12 cellular contexts compared by ENCODE assay signal in the genomic region with DNA sequence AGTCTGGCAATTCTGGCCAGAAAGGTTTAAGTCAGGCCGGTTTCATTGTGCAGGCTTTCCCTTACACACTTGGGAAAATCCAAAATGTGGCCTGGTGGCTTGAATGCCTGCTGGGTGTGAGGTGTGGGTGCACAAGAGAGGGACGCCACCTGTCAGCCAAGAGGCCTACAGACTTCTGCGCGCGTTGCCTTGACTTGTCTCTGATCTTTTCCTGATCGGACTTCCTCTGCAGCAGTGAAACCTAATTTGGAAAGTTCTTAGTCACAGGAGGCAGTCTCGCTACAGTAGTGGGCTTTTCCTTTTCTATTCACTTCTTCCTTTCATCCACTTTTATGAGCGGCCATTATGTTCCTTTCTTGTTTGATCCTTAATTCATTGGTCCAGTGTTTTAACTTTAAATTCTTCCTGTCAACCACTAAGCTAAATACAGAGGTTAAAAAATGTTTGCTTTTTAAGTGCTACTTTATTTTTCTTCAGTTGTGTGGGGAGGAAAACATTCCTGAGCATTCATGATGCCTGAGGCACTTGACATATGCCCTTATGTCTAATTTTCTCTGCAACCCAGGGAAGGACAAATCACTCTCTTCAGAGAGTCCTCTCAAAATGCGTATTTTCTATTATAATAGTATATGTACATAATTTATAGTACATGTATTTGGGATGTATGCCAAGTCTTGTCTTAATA.
DNase-seq lines count a peak whose midpoint lies in the region; ATAC-seq and TF ChIP-seq lines count a peak whose summit lies in the region.
"Had no signal": no experiment of that assay in that cellular context is flagged by ENCODE, and none has a peak within 500 bp of the region (broad histone marks: within the 10 kb centered on the region; RNA-seq: fewer than 3 reads in every experiment).

No MANE protein-coding gene starts in this region.

- H3K27me3 ChIP-seq in mammary epithelial cell (ENCODE audit: insufficient read depth, low read length) (no peaks in the 10 kb centered on the region), trophoblast cell (ENCODE audit: insufficient read depth, low read length) (no peaks in the 10 kb centered on the region)

- no peak overlapping the region for H3K23ac ChIP-seq in trophoblast cell (ENCODE audit: low read length)

- CTCF ChIA-PET in mammary epithelial cell (lab: Charles Lee; ENCODE audit: low non-redundant PET) = interaction anchor here (0.6 kb wide), 1 partner anchor 103 kb away, joined by 3 read pairs; no protein-coding TSS in a partner anchor

- no peaks in the 10 kb centered on the region for H3K9me3 ChIP-seq in mammary epithelial cell (replicated peaks; ENCODE audit: insufficient read depth, low read length)
- no peaks in the 10 kb centered on the region for H3K9me3 ChIP-seq in trophoblast cell (ENCODE audit: insufficient read depth, low read depth, low read length)

- H3K18ac ChIP-seq in trophoblast cell (ENCODE audit: low read length) = peak overlapping the region; percentile 44

- dilution Hi-C loops in mammary epithelial cell (cut with HindIII; ENCODE audit: low sequenced_read_pairs) = no loop called here

- intact Hi-C loops in mammary epithelial cell (cut with micrococcal nuclease) = loop anchor here (2.0 to 5.0 kb wide), 2 partner anchors 121 to 265 kb away; no protein-coding TSS in a partner anchor

- H3K14ac ChIP-seq in trophoblast cell (ENCODE audit: low read length) = no peak overlapping the region

- H3K36me3 ChIP-seq in mammary epithelial cell (ENCODE audit: insufficient read depth, low read length) = peaks cover 5% of the 10 kb centered on the region
- H3K36me3 ChIP-seq in trophoblast cell (ENCODE audit: control insufficient read depth in 1 of 2, insufficient read depth in 2 of 2, low read length in 2 of 2) = peaks cover 5 to 9% of the 10 kb centered on the region in 2 experiments

- H2BK5ac ChIP-seq in trophoblast cell (ENCODE audit: low read depth, low read length, poor library complexity) = peak overlapping the region; percentile 29

- H3K79me2 ChIP-seq in mammary epithelial cell (ENCODE audit: insufficient read depth, low read length) = peaks cover 39% of the 10 kb centered on the region
- H3K79me2 ChIP-seq in trophoblast cell (ENCODE audit: control insufficient read depth, insufficient read depth, low read length, poor library complexity) = no peaks in the 10 kb centered on the region

- H3K9ac ChIP-seq in mammary epithelial cell (ENCODE audit: insufficient read depth, low read length) (no peak overlapping the region), trophoblast cell (ENCODE audit: low read length) (no peak overlapping the region)

- peak in 1 of 2 donors; percentile 28 for TF ChIP-seq CTCF in mammary epithelial cell (conservative IDR thresholded peaks at IDR 0.05 in 1 of 2, IDR thresholded peaks at IDR 0.05 in 1 of 2; ENCODE audit: extremely low read depth in 1 of 2, insufficient read depth in 1 of 2, low read depth in 1 of 2, low read length in 2 of 2)

- H2BK120ac ChIP-seq in trophoblast cell (ENCODE audit: insufficient read depth, low read length, poor library complexity) = peak overlapping the region; percentile 40

- no peak overlapping the region for H2AK5ac ChIP-seq in trophoblast cell (ENCODE audit: low read length)

- WGBS in mammary epithelial cell (ENCODE audit: low coverage, missing lambda C conversion rate) = 36% methylated on average over 6 of the region's 9 CpGs
- no CpG with 5 or more reads among the region's 9 CpGs for WGBS in trophoblast cell (ENCODE audit: extremely low coverage, insufficient coverage, insufficient read length)

- H3K79me1 ChIP-seq in trophoblast cell (ENCODE audit: low read length) = peaks cover 8% of the 10 kb centered on the region

- H4K20me1 ChIP-seq in mammary epithelial cell (ENCODE audit: insufficient read depth, low read length) = no peaks in the 10 kb centered on the region

- no TSS peak for BruUV-seq in mammary epithelial cell (replicated peaks; lab: Mats Ljungman, UMichigan)

- H3K4me2 ChIP-seq in mammary epithelial cell (ENCODE audit: insufficient read depth, low read depth, low read length) (peak overlapping the region; percentile 53), trophoblast cell (ENCODE audit: low read length) (no peak overlapping the region)

- peak overlapping the region; percentile 33 for H4K8ac ChIP-seq in trophoblast cell (ENCODE audit: low read depth, low read length)

- ATAC-seq in GM18502 (IDR thresholded peaks at IDR 0.05; ENCODE audit: poor library complexity, unreplicated experiment) (peak; percentile 65), HG02852 (IDR thresholded peaks at IDR 0.05; ENCODE audit: unreplicated experiment) (peak; percentile 71)
- ATAC-seq: activated T-helper 17 cell treated with anti-CD3 and anti-CD28 coated beads, Interleukin-2, amount 50 U/mL, for 72 hours had no signal

- in situ Hi-C loops in mammary epithelial cell (cut with MboI; ENCODE audit: low sequenced_read_pairs in 2 of 2) = no loop called here

- DNase-seq in mammary epithelial cell = peak; percentile 88
- peak; percentile 34 to 57 for DNase-seq in trophoblast cell
- DNase-seq in AG08396 (ENCODE audit: low spot score) = no peak
- no peak for DNase-seq in HT-29 (ENCODE audit: low spot score)
- DNase-seq in GM19238 (ENCODE audit: insufficient read length, low spot score) = no peak
- no peak for DNase-seq in anterior cingulate cortex (lab: John Stamatoyannopoulos, UW)
- DNase-seq: NCI-H345, posterior cingulate gyrus, substantia nigra had no signal

- no peak overlapping the region for H3K4ac ChIP-seq in trophoblast cell (ENCODE audit: low read depth, low read length)

- H3K4me3 ChIP-seq in mammary epithelial cell (replicated peaks in 1 of 3; ENCODE audit: insufficient read depth in 1 of 3, low read depth in 2 of 3, low read length in 3 of 3) (no peak overlapping the region), trophoblast cell (ENCODE audit: low read depth, low read length) (no peak overlapping the region)

- peak overlapping the region; percentile 66 for H3K27ac ChIP-seq in mammary epithelial cell (ENCODE audit: insufficient read depth, low read depth, low read length)
- H3K27ac ChIP-seq in trophoblast cell (ENCODE audit: low read depth, low read length) = peak overlapping the region; percentile 77

- no peak overlapping the region for H2BK12ac ChIP-seq in trophoblast cell (ENCODE audit: low read length)

- H4K12ac ChIP-seq in trophoblast cell (ENCODE audit: low read depth, low read length) = no peak overlapping the region

- H2AFZ ChIP-seq in mammary epithelial cell (ENCODE audit: low read depth, low read length) (no peak overlapping the region), trophoblast cell (ENCODE audit: insufficient read depth, low read length, poor library complexity) (no peak overlapping the region)

- H3K4me1 ChIP-seq in mammary epithelial cell (ENCODE audit: insufficient read depth, low read length) (peaks cover 55% of the 10 kb centered on the region), trophoblast cell (ENCODE audit: control insufficient read depth in 1 of 2, insufficient read depth in 2 of 2, low read length in 2 of 2) (peaks cover 27 to 37% of the 10 kb centered on the region in 2 experiments)

- peak overlapping the region; percentile 74 for H4K91ac ChIP-seq in trophoblast cell (ENCODE audit: low read depth, low read length)

Comparison
In these comparisons a context has a peak if more than half of its experiments do, and no peak if none do; other contexts are left out.
1. DNase-seq: peak in mammary epithelial cell (single experiment) and trophoblast cell (2 of 2); none in AG08396 (single experiment), HT-29 (single experiment), GM19238 (single experiment) and anterior cingulate cortex (0 of 58).